Comparison of ENCODE assay signal across 14 cellular contexts in genomic region chr6:26140254-26140966, GRCh38. TPM values are rescaled to one million over a fixed set of nuclear protein-coding genes. Genes with fewer than 3 reads are reported as not detected.
DNase-seq lines count a peak whose midpoint lies in the region; ATAC-seq, FAIRE-seq and TF ChIP-seq lines count a peak whose summit lies in the region.
"Had no signal": no experiment of that assay in that cellular context is flagged by ENCODE, and none has a peak within 500 bp of the region (broad histone marks: within the 10 kb centered on the region; RNA-seq: fewer than 3 reads in every experiment).

No MANE protein-coding gene starts in this region.

- H3K27ac Mint-ChIP-seq in GM23338, result peak overlapping the region; percentile 5; the same call in 1 of the 2 replicates
- H3K27ac Mint-ChIP-seq in progenitor cell of endocrine pancreas, result peak overlapping the region; percentile 81
- H3K27ac Mint-ChIP-seq: CD14-positive monocyte had no signal

- H3K9ac ChIP-seq in endothelial cell of umbilical vein (replicated peaks; ENCODE audit: extremely low read depth, insufficient read depth, low read length), result no peak overlapping the region

- dilution Hi-C loops in endothelial cell of umbilical vein (cut with MboI; ENCODE audit: extremely low pct_ligation_motif_present, low sequenced_read_pairs), result no loop called here

- H3K4me1 Mint-ChIP-seq in GM23338, result peaks cover 9% of the 10 kb centered on the region
- peaks cover 22% of the 10 kb centered on the region for H3K4me1 Mint-ChIP-seq in progenitor cell of endocrine pancreas (ENCODE audit: low read depth)

- no peaks in the 10 kb centered on the region for H3K9me2 ChIP-seq in GM23338 (ENCODE audit: insufficient read depth)

- 0 out of 2 replicates have a peak, but pooled peaks cover 4% of the 10 kb centered on the region for H3K36me3 ChIP-seq in GM23338 (ENCODE audit: insufficient read depth)
- H3K36me3 ChIP-seq in endothelial cell of umbilical vein (ENCODE audit: control insufficient read depth in 2 of 2, extremely low read depth in 1 of 2, insufficient read depth in 2 of 2, low read length in 2 of 2), result no peaks in the 10 kb centered on the region

- no peak overlapping the region for H3K27ac ChIP-seq in GM23338 (ENCODE audit: low read depth)
- peak overlapping the region; percentile 90 for H3K27ac ChIP-seq in angular gyrus (ENCODE audit: low read depth, low read length)
- no peak overlapping the region for H3K27ac ChIP-seq in endothelial cell of umbilical vein (ENCODE audit: insufficient read depth, low read depth, low read length)

- H4K20me1 ChIP-seq in GM23338 (replicated peaks; ENCODE audit: insufficient read depth), result no peaks in the 10 kb centered on the region
- H4K20me1 ChIP-seq in endothelial cell of umbilical vein (replicated peaks; ENCODE audit: control insufficient read depth, extremely low read depth, insufficient read depth, low read length), result no peaks in the 10 kb centered on the region

- TSS peak; percentile 57 for BruUV-seq in endothelial cell of umbilical vein (replicated peaks; lab: Mats Ljungman, UMichigan)

- H3F3A ChIP-seq in GM23338 (replicated peaks; ENCODE audit: low read depth), result no peaks in the 10 kb centered on the region

- ATAC-seq in GM23338, result no peak; the same call in 2 of the 3 replicates
- ATAC-seq in HG02759 (IDR thresholded peaks at IDR 0.05; ENCODE audit: unreplicated experiment), result no peak
- ATAC-seq: HCT116 had no signal

- no peaks in the 10 kb centered on the region for H3K9me1 ChIP-seq in endothelial cell of umbilical vein (replicated peaks; ENCODE audit: control insufficient read depth, extremely low read depth, insufficient read depth, low read length)

- TF ChIP-seq CTCF in GM23338 (conservative IDR thresholded peaks at IDR 0.05; ENCODE audit: low read depth in 2 of 2) (no peak), endothelial cell of umbilical vein (IDR thresholded peaks at IDR 0.05; ENCODE audit: extremely low read depth in 1 of 2, insufficient read depth in 1 of 2, low read depth in 1 of 2, low read length in 2 of 2) (no peak), progenitor cell of endocrine pancreas (IDR thresholded peaks at IDR 0.05; ENCODE audit: unreplicated experiment) (no peak)

- H3K27me3 Mint-ChIP-seq in GM23338 (ENCODE audit: insufficient read depth, low read depth, poor library complexity), result no peaks in the 10 kb centered on the region
- no peaks in the 10 kb centered on the region for H3K27me3 Mint-ChIP-seq in progenitor cell of endocrine pancreas

- H3K4me2 ChIP-seq in GM23338 (no peak overlapping the region), endothelial cell of umbilical vein (ENCODE audit: insufficient read depth, low read length) (no peak overlapping the region)

- TF ChIP-seq POLR2A in endothelial cell of umbilical vein (IDR thresholded peaks at IDR 0.05; ENCODE audit: low read depth, low read length), result no peak

- H3K79me2 ChIP-seq in GM23338 (replicated peaks; ENCODE audit: insufficient read depth) (no peaks in the 10 kb centered on the region; the same call in 1 of the 2 replicates), endothelial cell of umbilical vein (ENCODE audit: control insufficient read depth, insufficient read depth, low read length) (no peaks in the 10 kb centered on the region)

- no peak for DNase-seq in GM23338 (ENCODE audit: low spot score)
- DNase-seq in endothelial cell of umbilical vein (ENCODE audit: low read depth, low spot score), result peak; percentile 72
- no peak for DNase-seq in progenitor cell of endocrine pancreas (ENCODE audit: low spot score, unreplicated experiment)
- DNase-seq in activated gamma-delta T cell (lab: John Stamatoyannopoulos, UW), result no peak
- DNase-seq in activated CD4-positive, CD25-positive, alpha-beta regulatory T cell (lab: John Stamatoyannopoulos, UW), result no peak
- no peak for DNase-seq in NCI-H2107 (lab: John Stamatoyannopoulos, UW)
- DNase-seq: COR-L47, NCI-H1417 treated with DMSO at 0.1 percent for 48 hours, NCI-H2029, NCI-H748 treated with DMSO at 0.1 percent for 48 hours had no signal

- H3K9me3 Mint-ChIP-seq in GM23338 (no peaks in the 10 kb centered on the region), progenitor cell of endocrine pancreas (ENCODE audit: low read depth) (no peaks in the 10 kb centered on the region)

- H3K4me3 ChIP-seq in GM23338 (no peak overlapping the region), endothelial cell of umbilical vein (replicated peaks in 1 of 3; ENCODE audit: insufficient read depth in 1 of 3, low read depth in 1 of 3, low read length in 3 of 3) (no peak overlapping the region)

- H3K4me3 Mint-ChIP-seq in GM23338 (no peak overlapping the region; the same call in 2 of the 3 replicates), progenitor cell of endocrine pancreas (ENCODE audit: low read depth) (no peak overlapping the region)
- H3K4me3 Mint-ChIP-seq: CD14-positive monocyte had no signal

- H3K36me3 Mint-ChIP-seq in GM23338 (ENCODE audit: low read depth) (no peaks in the 10 kb centered on the region; the same call in 2 of the 3 replicates), progenitor cell of endocrine pancreas (ENCODE audit: insufficient read depth) (peaks cover 2% of the 10 kb centered on the region)

- no peak overlapping the region for H2AFZ ChIP-seq in GM23338
- no peak overlapping the region for H2AFZ ChIP-seq in endothelial cell of umbilical vein (ENCODE audit: low read depth, low read length)

- no peaks in the 10 kb centered on the region for H3K27me3 ChIP-seq in GM23338 (ENCODE audit: insufficient read depth)
- peaks cover 6 to 14% of the 10 kb centered on the region in 2 experiments for H3K27me3 ChIP-seq in endothelial cell of umbilical vein (ENCODE audit: control insufficient read depth in 2 of 2, insufficient read depth in 2 of 2, low read length in 2 of 2)

- FAIRE-seq in endothelial cell of umbilical vein (lab: Jason Lieb, UNC), result peak; percentile 85

- H3K9me3 ChIP-seq in endothelial cell of umbilical vein (replicated peaks; ENCODE audit: control insufficient read depth, insufficient read depth, low read length), result no peaks in the 10 kb centered on the region

- no peaks in the 10 kb centered on the region for H3K4me1 ChIP-seq in GM23338 (ENCODE audit: insufficient read depth)
- peaks cover 12% of the 10 kb centered on the region for H3K4me1 ChIP-seq in endothelial cell of umbilical vein (ENCODE audit: control insufficient read depth, extremely low read depth, insufficient read depth, low read length)

- POLR2A ChIA-PET in endothelial cell of umbilical vein (lab: Charles Lee), result interaction anchor here (1.1 kb wide), 1 partner anchor 43 kb away, joined by 3 read pairs; no protein-coding TSS in a partner anchor

- intact Hi-C loops in endothelial cell of umbilical vein (cut with micrococcal nuclease), result loop anchor here (1.0 kb wide), 1 partner anchor 15 kb away; no protein-coding TSS in a partner anchor

- CTCF ChIA-PET in endothelial cell of umbilical vein (lab: Charles Lee), result no interaction called here

TF ChIP-seq in GM23338, 12 proteins besides CTCF, POLR2A, EP300 and RAD21:
- TF ChIP-seq EZH2 (IDR thresholded peaks at IDR 0.05; ENCODE audit: low read depth, unreplicated experiment) (no peak), POLR2AphosphoS5 (IDR thresholded peaks at IDR 0.05; ENCODE audit: low read depth) (no peak; the same call in 1 of the 2 replicates), EZH2phosphoT487 (IDR thresholded peaks at IDR 0.05; ENCODE audit: unreplicated experiment) (no peak), ETS1 (IDR thresholded peaks at IDR 0.05) (no peak), JUNB (IDR thresholded peaks at IDR 0.05; ENCODE audit: unreplicated experiment) (no peak)
TF ChIP-seq in GM23338: peak in this region for 0.

TF ChIP-seq in endothelial cell of umbilical vein, 7 proteins besides CTCF, POLR2A, EP300 and RAD21:
- TF ChIP-seq MAX (IDR thresholded peaks at IDR 0.05; ENCODE audit: insufficient read depth, insufficient read length), result no peak
- TF ChIP-seq JUN (IDR thresholded peaks at IDR 0.05; ENCODE audit: borderline replicate concordance, insufficient read depth, insufficient read length, low read depth), result peak; percentile 49
- TF ChIP-seq GATA2 (IDR thresholded peaks at IDR 0.05; ENCODE audit: insufficient read depth, insufficient read length, low read depth, low read length), result peak; percentile 19
- no peak for TF ChIP-seq MYC (IDR thresholded peaks at IDR 0.05; ENCODE audit: low read depth, low read length)
- TF ChIP-seq POLR2AphosphoS5 (IDR thresholded peaks at IDR 0.05; ENCODE audit: insufficient read depth, low read depth, low read length), result peak; percentile 66
- TF ChIP-seq EZH2 (IDR thresholded peaks at IDR 0.05; ENCODE audit: borderline replicate concordance, low read depth, low read length, severe bottlenecking), result no peak
- peak; percentile 24 for TF ChIP-seq FOS (IDR thresholded peaks at IDR 0.05; ENCODE audit: borderline replicate concordance, insufficient read depth, low read length)
TF ChIP-seq in endothelial cell of umbilical vein: peak in this region for 4.

RNA-seq across cellular contexts. Expression of gene HFE, which starts 53.2 kb away (rescaled TPM):
- 0.63 and 0.78 TPM in 2 replicates for total RNA-seq in GM23338 (2014; rRNA removed; shearing (Covaris generic))
- 0.38 and 0.53 TPM in 2 replicates for polyA plus RNA-seq in GM23338 (2016; fragmentation: Nextera tagmentation; extraction: Ambion mirVana)
- 5.6 and 6.3 TPM in 2 replicates for total RNA-seq in endothelial cell of umbilical vein
- polyA plus RNA-seq in endothelial cell of umbilical vein, result 5.4 and 8.1 TPM in 2 replicates
- polyA plus RNA-seq in endothelial cell of umbilical vein (2011; cell fraction: cytosol; rRNA removed), result 5.6 and 6.1 TPM in 2 replicates
- 8.0 and 9.1 TPM in 2 replicates for polyA plus RNA-seq in endothelial cell of umbilical vein (2011; cell fraction: nucleus; rRNA removed)
- 5.1 and 5.8 TPM in 2 replicates for polyA plus RNA-seq in endothelial cell of umbilical vein (2012)
- 8.0 and 18.5 TPM in 2 replicates for polyA minus RNA-seq in endothelial cell of umbilical vein
- polyA minus RNA-seq in endothelial cell of umbilical vein (2011; cell fraction: cytosol; rRNA and poly(A)+ RNA removed), result 9.4 TPM
- polyA minus RNA-seq in endothelial cell of umbilical vein (2011; cell fraction: nucleus; rRNA and poly(A)+ RNA removed), result 3.7 and 3.9 TPM in 2 replicates
- 1.1 and 1.8 TPM in 2 replicates for total RNA-seq in progenitor cell of endocrine pancreas
